Comparison of ENCODE assay signal across 1 cellular context in the genomic region with DNA sequence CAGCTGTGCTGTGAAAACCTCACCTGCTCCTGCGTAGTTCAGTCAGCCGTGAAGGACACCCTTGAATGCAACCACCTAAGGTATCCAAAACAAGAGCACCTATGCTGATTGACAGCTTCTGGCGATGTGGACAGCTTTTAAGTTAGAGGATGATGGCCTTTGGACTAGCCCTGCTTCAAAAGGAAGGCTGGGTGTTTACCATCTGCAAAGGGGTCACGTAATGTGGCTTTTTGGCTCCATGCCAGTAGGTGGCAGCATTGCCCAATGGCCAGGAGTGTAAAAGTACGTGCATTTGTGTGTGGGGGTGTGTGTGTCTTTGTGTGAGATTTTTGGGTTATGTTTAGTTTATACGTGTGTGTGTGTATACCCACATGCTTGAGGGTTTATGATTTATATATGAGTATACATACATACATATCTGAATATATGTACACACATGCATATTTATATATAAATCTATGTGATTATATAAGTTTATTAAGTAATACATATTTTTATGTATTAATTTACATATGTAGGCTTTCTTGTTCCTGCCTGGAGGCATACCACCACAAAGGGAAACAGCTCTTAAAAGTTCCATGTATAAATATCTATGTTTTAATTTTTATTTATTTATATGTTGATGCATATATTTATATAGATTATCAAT.
TF ChIP-seq lines count a peak whose summit lies in the region.

No MANE protein-coding gene starts in this region.

TF ChIP-seq in HepG2, 621 proteins besides CTCF, POLR2A, EP300 and RAD21 (continued from another document and continues in another):
- TF ChIP-seq ZNF331 (CRISPR knock-in tag; IDR thresholded peaks at IDR 0.05) (peak; percentile 52), ZNF263 (CRISPR knock-in tag; IDR thresholded peaks at IDR 0.05) (no peak), ZNF382 (CRISPR knock-in tag; IDR thresholded peaks at IDR 0.05; ENCODE audit: borderline replicate concordance) (no peak), ZNF816 (CRISPR knock-in tag; IDR thresholded peaks at IDR 0.05; ENCODE audit: borderline replicate concordance) (no peak), GATAD2A (CRISPR knock-in tag; IDR thresholded peaks at IDR 0.05) (peak; percentile 69), CREM (IDR thresholded peaks at IDR 0.05) (no peak), CREM (CRISPR knock-in tag; IDR thresholded peaks at IDR 0.05) (no peak), CCDC6 (CRISPR knock-in tag; IDR thresholded peaks at IDR 0.05) (no peak), GZF1 (CRISPR knock-in tag; IDR thresholded peaks at IDR 0.05) (no peak), SNRNP70 (IDR thresholded peaks at IDR 0.05; ENCODE audit: low read depth, low read length) (no peak), TOE1 (CRISPR knock-in tag; IDR thresholded peaks at IDR 0.05) (no peak), HES4 (CRISPR knock-in tag; IDR thresholded peaks at IDR 0.05; ENCODE audit: borderline replicate concordance) (no peak), ZNF44 (CRISPR knock-in tag; IDR thresholded peaks at IDR 0.05) (no peak), ZNF577 (CRISPR knock-in tag; IDR thresholded peaks at IDR 0.05; ENCODE audit: borderline replicate concordance, low read depth) (no peak), TAF15 (IDR thresholded peaks at IDR 0.05; ENCODE audit: low read depth, low read length, poor library complexity, severe bottlenecking) (no peak), U2AF1 (optimal IDR thresholded peaks at IDR 0.05; ENCODE audit: low read depth, low read length) (no peak), ZNF782 (CRISPR knock-in tag; IDR thresholded peaks at IDR 0.05; ENCODE audit: borderline replicate concordance) (no peak), ZSCAN22 (CRISPR knock-in tag; IDR thresholded peaks at IDR 0.05) (no peak), ETV5 (CRISPR knock-in tag; IDR thresholded peaks at IDR 0.05; ENCODE audit: borderline replicate concordance) (peak; percentile 35; the same call in 1 of the 2 replicates), ZNF431 (CRISPR knock-in tag; IDR thresholded peaks at IDR 0.05; ENCODE audit: borderline replicate concordance, low read depth) (no peak; the same call in 1 of the 2 replicates), ZNF335 (CRISPR knock-in tag; IDR thresholded peaks at IDR 0.05) (peak; percentile 43; the same call in 1 of the 2 replicates), AHR (CRISPR knock-in tag; IDR thresholded peaks at IDR 0.05) (no peak), KDM2A (CRISPR knock-in tag; IDR thresholded peaks at IDR 0.05; ENCODE audit: borderline replicate concordance, low read depth) (peak; percentile 72; the same call in 1 of the 2 replicates), AGO1 (IDR thresholded peaks at IDR 0.05; ENCODE audit: low read depth, low read length, poor library complexity, severe bottlenecking) (no peak), MAFK (conservative IDR thresholded peaks at IDR 0.05 in 1 of 2, IDR thresholded peaks at IDR 0.05 in 1 of 2; ENCODE audit: low read length in 2 of 2) (no peak), SIN3B (IDR thresholded peaks at IDR 0.05; ENCODE audit: low read length) (no peak), FOXJ3 (CRISPR knock-in tag; IDR thresholded peaks at IDR 0.05; ENCODE audit: borderline replicate concordance) (peak; percentile 70; the same call in 1 of the 2 replicates), SIX1 (CRISPR knock-in tag; IDR thresholded peaks at IDR 0.05; ENCODE audit: borderline replicate concordance) (no peak; the same call in 1 of the 2 replicates)
- TF ChIP-seq, protein P1, sequence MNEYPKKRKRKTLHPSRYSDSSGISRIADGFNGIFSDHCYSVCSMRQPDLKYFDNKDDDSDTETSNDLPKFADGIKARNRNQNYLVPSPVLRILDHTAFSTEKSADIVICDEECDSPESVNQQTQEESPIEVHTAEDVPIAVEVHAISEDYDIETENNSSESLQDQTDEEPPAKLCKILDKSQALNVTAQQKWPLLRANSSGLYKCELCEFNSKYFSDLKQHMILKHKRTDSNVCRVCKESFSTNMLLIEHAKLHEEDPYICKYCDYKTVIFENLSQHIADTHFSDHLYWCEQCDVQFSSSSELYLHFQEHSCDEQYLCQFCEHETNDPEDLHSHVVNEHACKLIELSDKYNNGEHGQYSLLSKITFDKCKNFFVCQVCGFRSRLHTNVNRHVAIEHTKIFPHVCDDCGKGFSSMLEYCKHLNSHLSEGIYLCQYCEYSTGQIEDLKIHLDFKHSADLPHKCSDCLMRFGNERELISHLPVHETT (CRISPR knock-in tag; conservative IDR thresholded peaks at IDR 0.05): no peak
- TF ChIP-seq, protein P2, sequence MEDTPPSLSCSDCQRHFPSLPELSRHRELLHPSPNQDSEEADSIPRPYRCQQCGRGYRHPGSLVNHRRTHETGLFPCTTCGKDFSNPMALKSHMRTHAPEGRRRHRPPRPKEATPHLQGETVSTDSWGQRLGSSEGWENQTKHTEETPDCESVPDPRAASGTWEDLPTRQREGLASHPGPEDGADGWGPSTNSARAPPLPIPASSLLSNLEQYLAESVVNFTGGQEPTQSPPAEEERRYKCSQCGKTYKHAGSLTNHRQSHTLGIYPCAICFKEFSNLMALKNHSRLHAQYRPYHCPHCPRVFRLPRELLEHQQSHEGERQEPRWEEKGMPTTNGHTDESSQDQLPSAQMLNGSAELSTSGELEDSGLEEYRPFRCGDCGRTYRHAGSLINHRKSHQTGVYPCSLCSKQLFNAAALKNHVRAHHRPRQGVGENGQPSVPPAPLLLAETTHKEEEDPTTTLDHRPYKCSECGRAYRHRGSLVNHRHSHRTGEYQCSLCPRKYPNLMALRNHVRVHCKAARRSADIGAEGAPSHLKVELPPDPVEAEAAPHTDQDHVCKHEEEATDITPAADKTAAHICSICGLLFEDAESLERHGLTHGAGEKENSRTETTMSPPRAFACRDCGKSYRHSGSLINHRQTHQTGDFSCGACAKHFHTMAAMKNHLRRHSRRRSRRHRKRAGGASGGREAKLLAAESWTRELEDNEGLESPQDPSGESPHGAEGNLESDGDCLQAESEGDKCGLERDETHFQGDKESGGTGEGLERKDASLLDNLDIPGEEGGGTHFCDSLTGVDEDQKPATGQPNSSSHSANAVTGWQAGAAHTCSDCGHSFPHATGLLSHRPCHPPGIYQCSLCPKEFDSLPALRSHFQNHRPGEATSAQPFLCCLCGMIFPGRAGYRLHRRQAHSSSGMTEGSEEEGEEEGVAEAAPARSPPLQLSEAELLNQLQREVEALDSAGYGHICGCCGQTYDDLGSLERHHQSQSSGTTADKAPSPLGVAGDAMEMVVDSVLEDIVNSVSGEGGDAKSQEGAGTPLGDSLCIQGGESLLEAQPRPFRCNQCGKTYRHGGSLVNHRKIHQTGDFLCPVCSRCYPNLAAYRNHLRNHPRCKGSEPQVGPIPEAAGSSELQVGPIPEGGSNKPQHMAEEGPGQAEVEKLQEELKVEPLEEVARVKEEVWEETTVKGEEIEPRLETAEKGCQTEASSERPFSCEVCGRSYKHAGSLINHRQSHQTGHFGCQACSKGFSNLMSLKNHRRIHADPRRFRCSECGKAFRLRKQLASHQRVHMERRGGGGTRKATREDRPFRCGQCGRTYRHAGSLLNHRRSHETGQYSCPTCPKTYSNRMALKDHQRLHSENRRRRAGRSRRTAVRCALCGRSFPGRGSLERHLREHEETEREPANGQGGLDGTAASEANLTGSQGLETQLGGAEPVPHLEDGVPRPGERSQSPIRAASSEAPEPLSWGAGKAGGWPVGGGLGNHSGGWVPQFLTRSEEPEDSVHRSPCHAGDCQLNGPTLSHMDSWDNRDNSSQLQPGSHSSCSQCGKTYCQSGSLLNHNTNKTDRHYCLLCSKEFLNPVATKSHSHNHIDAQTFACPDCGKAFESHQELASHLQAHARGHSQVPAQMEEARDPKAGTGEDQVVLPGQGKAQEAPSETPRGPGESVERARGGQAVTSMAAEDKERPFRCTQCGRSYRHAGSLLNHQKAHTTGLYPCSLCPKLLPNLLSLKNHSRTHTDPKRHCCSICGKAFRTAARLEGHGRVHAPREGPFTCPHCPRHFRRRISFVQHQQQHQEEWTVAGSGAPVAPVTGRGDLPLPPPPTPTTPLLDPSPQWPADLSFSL (CRISPR knock-in tag; IDR thresholded peaks at IDR 0.05): peak; percentile 95
- TF ChIP-seq, protein P3, sequence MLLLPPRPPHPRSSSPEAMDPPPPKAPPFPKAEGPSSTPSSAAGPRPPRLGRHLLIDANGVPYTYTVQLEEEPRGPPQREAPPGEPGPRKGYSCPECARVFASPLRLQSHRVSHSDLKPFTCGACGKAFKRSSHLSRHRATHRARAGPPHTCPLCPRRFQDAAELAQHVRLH (CRISPR knock-in tag; IDR thresholded peaks at IDR 0.05; ENCODE audit: borderline replicate concordance, low read depth): no peak
- TF ChIP-seq, protein P4, sequence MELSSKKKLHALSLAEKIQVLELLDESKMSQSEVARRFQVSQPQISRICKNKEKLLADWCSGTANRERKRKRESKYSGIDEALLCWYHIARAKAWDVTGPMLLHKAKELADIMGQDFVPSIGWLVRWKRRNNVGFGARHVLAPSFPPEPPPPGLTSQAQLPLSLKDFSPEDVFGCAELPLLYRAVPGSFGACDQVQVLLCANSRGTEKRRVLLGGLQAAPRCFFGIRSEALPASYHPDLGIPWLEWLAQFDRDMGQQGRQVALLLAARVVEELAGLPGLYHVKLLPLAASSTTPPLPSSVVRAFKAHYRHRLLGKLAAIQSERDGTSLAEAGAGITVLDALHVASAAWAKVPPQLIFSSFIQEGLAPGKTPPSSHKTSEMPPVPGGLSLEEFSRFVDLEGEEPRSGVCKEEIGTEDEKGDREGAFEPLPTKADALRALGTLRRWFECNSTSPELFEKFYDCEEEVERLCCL (CRISPR knock-in tag; IDR thresholded peaks at IDR 0.05; ENCODE audit: borderline replicate concordance): no peak
- TF ChIP-seq, protein P5, sequence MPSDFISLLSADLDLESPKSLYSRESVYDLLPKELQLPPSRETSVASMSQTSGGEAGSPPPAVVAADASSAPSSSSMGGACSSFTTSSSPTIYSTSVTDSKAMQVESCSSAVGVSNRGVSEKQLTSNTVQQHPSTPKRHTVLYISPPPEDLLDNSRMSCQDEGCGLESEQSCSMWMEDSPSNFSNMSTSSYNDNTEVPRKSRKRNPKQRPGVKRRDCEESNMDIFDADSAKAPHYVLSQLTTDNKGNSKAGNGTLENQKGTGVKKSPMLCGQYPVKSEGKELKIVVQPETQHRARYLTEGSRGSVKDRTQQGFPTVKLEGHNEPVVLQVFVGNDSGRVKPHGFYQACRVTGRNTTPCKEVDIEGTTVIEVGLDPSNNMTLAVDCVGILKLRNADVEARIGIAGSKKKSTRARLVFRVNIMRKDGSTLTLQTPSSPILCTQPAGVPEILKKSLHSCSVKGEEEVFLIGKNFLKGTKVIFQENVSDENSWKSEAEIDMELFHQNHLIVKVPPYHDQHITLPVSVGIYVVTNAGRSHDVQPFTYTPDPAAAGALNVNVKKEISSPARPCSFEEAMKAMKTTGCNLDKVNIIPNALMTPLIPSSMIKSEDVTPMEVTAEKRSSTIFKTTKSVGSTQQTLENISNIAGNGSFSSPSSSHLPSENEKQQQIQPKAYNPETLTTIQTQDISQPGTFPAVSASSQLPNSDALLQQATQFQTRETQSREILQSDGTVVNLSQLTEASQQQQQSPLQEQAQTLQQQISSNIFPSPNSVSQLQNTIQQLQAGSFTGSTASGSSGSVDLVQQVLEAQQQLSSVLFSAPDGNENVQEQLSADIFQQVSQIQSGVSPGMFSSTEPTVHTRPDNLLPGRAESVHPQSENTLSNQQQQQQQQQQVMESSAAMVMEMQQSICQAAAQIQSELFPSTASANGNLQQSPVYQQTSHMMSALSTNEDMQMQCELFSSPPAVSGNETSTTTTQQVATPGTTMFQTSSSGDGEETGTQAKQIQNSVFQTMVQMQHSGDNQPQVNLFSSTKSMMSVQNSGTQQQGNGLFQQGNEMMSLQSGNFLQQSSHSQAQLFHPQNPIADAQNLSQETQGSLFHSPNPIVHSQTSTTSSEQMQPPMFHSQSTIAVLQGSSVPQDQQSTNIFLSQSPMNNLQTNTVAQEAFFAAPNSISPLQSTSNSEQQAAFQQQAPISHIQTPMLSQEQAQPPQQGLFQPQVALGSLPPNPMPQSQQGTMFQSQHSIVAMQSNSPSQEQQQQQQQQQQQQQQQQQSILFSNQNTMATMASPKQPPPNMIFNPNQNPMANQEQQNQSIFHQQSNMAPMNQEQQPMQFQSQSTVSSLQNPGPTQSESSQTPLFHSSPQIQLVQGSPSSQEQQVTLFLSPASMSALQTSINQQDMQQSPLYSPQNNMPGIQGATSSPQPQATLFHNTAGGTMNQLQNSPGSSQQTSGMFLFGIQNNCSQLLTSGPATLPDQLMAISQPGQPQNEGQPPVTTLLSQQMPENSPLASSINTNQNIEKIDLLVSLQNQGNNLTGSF (CRISPR knock-in tag; IDR thresholded peaks at IDR 0.05): no peak
- TF ChIP-seq, protein P6, sequence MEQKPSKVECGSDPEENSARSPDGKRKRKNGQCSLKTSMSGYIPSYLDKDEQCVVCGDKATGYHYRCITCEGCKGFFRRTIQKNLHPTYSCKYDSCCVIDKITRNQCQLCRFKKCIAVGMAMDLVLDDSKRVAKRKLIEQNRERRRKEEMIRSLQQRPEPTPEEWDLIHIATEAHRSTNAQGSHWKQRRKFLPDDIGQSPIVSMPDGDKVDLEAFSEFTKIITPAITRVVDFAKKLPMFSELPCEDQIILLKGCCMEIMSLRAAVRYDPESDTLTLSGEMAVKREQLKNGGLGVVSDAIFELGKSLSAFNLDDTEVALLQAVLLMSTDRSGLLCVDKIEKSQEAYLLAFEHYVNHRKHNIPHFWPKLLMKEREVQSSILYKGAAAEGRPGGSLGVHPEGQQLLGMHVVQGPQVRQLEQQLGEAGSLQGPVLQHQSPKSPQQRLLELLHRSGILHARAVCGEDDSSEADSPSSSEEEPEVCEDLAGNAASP (CRISPR knock-in tag; IDR thresholded peaks at IDR 0.05; ENCODE audit: borderline replicate concordance): peak; percentile 12; the same call in 1 of the 2 replicates
- TF ChIP-seq, protein P7, sequence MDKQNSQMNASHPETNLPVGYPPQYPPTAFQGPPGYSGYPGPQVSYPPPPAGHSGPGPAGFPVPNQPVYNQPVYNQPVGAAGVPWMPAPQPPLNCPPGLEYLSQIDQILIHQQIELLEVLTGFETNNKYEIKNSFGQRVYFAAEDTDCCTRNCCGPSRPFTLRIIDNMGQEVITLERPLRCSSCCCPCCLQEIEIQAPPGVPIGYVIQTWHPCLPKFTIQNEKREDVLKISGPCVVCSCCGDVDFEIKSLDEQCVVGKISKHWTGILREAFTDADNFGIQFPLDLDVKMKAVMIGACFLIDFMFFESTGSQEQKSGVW (CRISPR knock-in tag; IDR thresholded peaks at IDR 0.05; ENCODE audit: borderline replicate concordance): no peak
- TF ChIP-seq, protein P8, sequence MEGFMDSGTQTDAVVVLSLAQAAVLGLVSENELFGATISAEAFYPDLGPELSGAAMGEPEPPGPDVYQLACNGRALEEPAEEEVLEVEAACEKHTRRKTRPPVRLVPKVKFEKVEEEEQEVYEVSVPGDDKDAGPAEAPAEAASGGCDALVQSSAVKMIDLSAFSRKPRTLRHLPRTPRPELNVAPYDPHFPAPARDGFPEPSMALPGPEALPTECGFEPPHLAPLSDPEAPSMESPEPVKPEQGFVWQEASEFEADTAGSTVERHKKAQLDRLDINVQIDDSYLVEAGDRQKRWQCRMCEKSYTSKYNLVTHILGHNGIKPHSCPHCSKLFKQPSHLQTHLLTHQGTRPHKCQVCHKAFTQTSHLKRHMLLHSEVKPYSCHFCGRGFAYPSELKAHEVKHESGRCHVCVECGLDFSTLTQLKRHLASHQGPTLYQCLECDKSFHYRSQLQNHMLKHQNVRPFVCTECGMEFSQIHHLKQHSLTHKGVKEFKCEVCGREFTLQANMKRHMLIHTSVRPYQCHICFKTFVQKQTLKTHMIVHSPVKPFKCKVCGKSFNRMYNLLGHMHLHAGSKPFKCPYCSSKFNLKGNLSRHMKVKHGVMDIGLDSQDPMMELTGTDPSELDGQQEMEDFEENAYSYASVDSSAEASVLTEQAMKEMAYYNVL (CRISPR knock-in tag; IDR thresholded peaks at IDR 0.05; ENCODE audit: borderline replicate concordance): no peak
